Comparison of ENCODE assay signal across 1 cellular context in genomic region chr16:2456551-2457153, GRCh38.
TF ChIP-seq lines count a peak whose summit lies in the region.

No MANE protein-coding gene starts in this region.

TF ChIP-seq in GM23338, 12 proteins besides CTCF, POLR2A, EP300 and RAD21:
- TF ChIP-seq CREB1 (CRISPR knock-in tag; IDR thresholded peaks at IDR 0.05; ENCODE audit: low read depth) (no peak), ZNF462 (CRISPR knock-in tag; IDR thresholded peaks at IDR 0.05) (no peak), POLR2AphosphoS5 (IDR thresholded peaks at IDR 0.05; ENCODE audit: low read depth) (no peak), ZNF331 (CRISPR knock-in tag; IDR thresholded peaks at IDR 0.05; ENCODE audit: low read depth) (no peak), ZNF114 (CRISPR knock-in tag; IDR thresholded peaks at IDR 0.05) (no peak), NANOG (IDR thresholded peaks at IDR 0.05; ENCODE audit: borderline replicate concordance) (no peak), ETS1 (IDR thresholded peaks at IDR 0.05) (no peak), REST (IDR thresholded peaks at IDR 0.05; ENCODE audit: unreplicated experiment) (no peak), JUNB (IDR thresholded peaks at IDR 0.05; ENCODE audit: unreplicated experiment) (no peak), EZH2 (IDR thresholded peaks at IDR 0.05; ENCODE audit: low read depth, unreplicated experiment) (no peak), EZH2phosphoT487 (IDR thresholded peaks at IDR 0.05; ENCODE audit: unreplicated experiment) (no peak), STAT1 (IDR thresholded peaks at IDR 0.05; ENCODE audit: unreplicated experiment) (no peak)
